9 cellular contexts compared by ENCODE assay signal in the genomic region with DNA sequence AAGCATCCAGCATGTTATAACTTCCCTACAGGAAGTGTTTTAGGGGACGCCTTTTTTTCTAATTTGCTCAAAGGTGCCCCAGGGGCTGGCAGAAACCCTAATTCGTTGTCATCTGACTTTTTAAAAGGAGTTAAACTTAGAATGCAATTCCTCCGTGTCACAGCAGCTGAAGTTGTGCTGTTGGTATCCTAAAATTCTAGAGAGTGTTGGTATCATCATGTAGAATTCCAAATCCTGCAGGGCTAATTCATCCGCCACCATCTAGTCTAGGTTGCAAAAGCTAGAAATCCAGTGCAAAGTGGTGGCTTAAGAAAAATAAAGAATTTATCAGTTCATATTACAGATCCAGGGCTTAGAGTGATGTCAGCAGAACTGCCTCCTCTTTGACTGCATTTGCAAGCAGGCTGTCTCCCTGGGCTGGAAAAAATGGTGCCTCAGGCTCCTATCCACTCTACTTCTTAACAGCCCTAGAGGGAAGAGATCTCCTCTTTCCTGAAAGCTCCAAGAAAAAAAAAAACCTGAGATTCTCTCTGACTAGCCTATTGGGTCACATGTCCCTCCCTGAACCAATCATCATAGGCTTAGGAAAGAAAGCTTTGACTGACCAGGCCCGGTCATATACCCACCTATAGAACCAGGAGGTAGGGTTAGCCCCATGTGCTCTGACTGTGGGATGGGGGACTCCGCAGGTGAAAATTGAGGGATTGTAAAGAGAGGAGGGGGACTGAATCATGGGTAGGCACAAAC.
DNase-seq lines count a peak whose midpoint lies in the region; ATAC-seq, FAIRE-seq and TF ChIP-seq lines count a peak whose summit lies in the region.
"Had no signal": no experiment of that assay in that cellular context is flagged by ENCODE, and none has a peak within 500 bp of the region (broad histone marks: within the 10 kb centered on the region; RNA-seq: fewer than 3 reads in every experiment).

No MANE protein-coding gene starts in this region.

- no peak for FAIRE-seq in bronchial epithelial cell (lab: Jason Lieb, UNC)

- H3K36me3 ChIP-seq in KMS-11 (ENCODE audit: insufficient read depth) (no peaks in the 10 kb centered on the region), bronchial epithelial cell (ENCODE audit: control insufficient read depth, insufficient read depth, low read length) (no peaks in the 10 kb centered on the region), osteoblast (ENCODE audit: insufficient read depth, low read length) (no peaks in the 10 kb centered on the region)
- H3K36me3 ChIP-seq: vagina had no signal

- ATAC-seq in GM18505 (IDR thresholded peaks at IDR 0.05; ENCODE audit: unreplicated experiment): no peak

- no peak overlapping the region; the same call in 1 of the 2 replicates for H3K27ac ChIP-seq in KMS-11
- peak overlapping the region; percentile 56 for H3K27ac ChIP-seq in osteoblast (ENCODE audit: low read depth, low read length)
- H3K27ac ChIP-seq: vagina had no signal

- TF ChIP-seq CTCF in KMS-11 (conservative IDR thresholded peaks at IDR 0.05; ENCODE audit: low read depth, low read length): peak; percentile 57
- TF ChIP-seq CTCF in bronchial epithelial cell (IDR thresholded peaks at IDR 0.05; ENCODE audit: insufficient read depth, low read length, severe bottlenecking): peak; percentile 57
- TF ChIP-seq CTCF in osteoblast (IDR thresholded peaks at IDR 0.05; ENCODE audit: extremely low read depth, low read depth, low read length): peak; percentile 1

- H3K4me3 ChIP-seq in KMS-11 (IDR thresholded peaks at IDR 0.05; ENCODE audit: insufficient read depth, low read depth, low read length) (no peak overlapping the region), bronchial epithelial cell (ENCODE audit: low read depth, low read length) (no peak overlapping the region), osteoblast (ENCODE audit: insufficient read depth, low read length) (peak overlapping the region; percentile 50)

- no peak for TF ChIP-seq POLR2A in GM18505 (IDR thresholded peaks at IDR 0.05; ENCODE audit: borderline replicate concordance, extremely low read depth, insufficient read depth, insufficient read length)

- H3K79me2 ChIP-seq in KMS-11 (ENCODE audit: insufficient read depth, low read depth): no peaks in the 10 kb centered on the region
- H3K79me2 ChIP-seq in osteoblast (ENCODE audit: insufficient read depth, low read length): no peaks in the 10 kb centered on the region

- DNase-seq in DMS79 treated with DMSO at 0.1 percent for 48 hours (lab: John Stamatoyannopoulos, UW) (peak; percentile 38), DMS79 (lab: John Stamatoyannopoulos, UW) (no peak), bronchial epithelial cell (ENCODE audit: low read depth) (peak; percentile 10), osteoblast (ENCODE audit: insufficient read length, low spot score, missing footprints) (no peak), NOMO-1 treated with dmso at 0.1 percent for 144 hours (lab: John Stamatoyannopoulos, UW; ENCODE audit: unreplicated experiment) (no peak)
- DNase-seq in stimulated activated naive CD4-positive, alpha-beta T cell treated with Interleukin-2 at 50 U/mL for 16 hours (lab: John Stamatoyannopoulos, UW): no peak

- no peak overlapping the region for H3K9ac ChIP-seq in KMS-11

- H4K20me1 ChIP-seq in KMS-11 (ENCODE audit: insufficient read depth): no peaks in the 10 kb centered on the region
- no peaks in the 10 kb centered on the region for H4K20me1 ChIP-seq in osteoblast (ENCODE audit: insufficient read depth, low read length)

- peak overlapping the region; percentile 49 for H3K4me2 ChIP-seq in KMS-11
- peak overlapping the region; percentile 62 for H3K4me2 ChIP-seq in osteoblast (ENCODE audit: insufficient read depth, low read length)

- no peaks in the 10 kb centered on the region for H3K9me3 ChIP-seq in osteoblast (ENCODE audit: low read depth, low read length)
- H3K9me3 ChIP-seq: vagina had no signal

- H3K4me1 ChIP-seq in KMS-11 (ENCODE audit: low read depth, poor library complexity, severe bottlenecking): peaks cover 10% of the 10 kb centered on the region
- H3K4me1 ChIP-seq in osteoblast (ENCODE audit: insufficient read depth, low read length): peaks cover 12% of the 10 kb centered on the region

- H3K27me3 ChIP-seq in KMS-11 (ENCODE audit: insufficient read depth, low read depth) (no peaks in the 10 kb centered on the region; the same call in 1 of the 2 replicates), bronchial epithelial cell (ENCODE audit: control insufficient read depth, insufficient read depth, low read length) (no peaks in the 10 kb centered on the region), osteoblast (ENCODE audit: insufficient read depth, low read length) (peaks cover 4% of the 10 kb centered on the region)
- H3K27me3 ChIP-seq: vagina had no signal

- H2AFZ ChIP-seq in KMS-11 (ENCODE audit: low read depth) (peak overlapping the region; percentile 80), osteoblast (ENCODE audit: low read length) (peak overlapping the region; percentile 72)

Comparison
In these comparisons a context has a peak if more than half of its experiments do, and no peak if none do; other contexts are left out.
1. DNase-seq: peak in DMS79 treated with DMSO at 0.1 percent for 48 hours (single experiment) and bronchial epithelial cell (single experiment); none in DMS79 (single experiment), osteoblast (single experiment), NOMO-1 treated with dmso at 0.1 percent for 144 hours (single experiment) and stimulated activated naive CD4-positive, alpha-beta T cell treated with Interleukin-2 at 50 U/mL for 16 hours (single experiment).
2. CTCF ChIP-seq: peak in every context shown above with its lines; median percentile 57 in KMS-11; 57 in bronchial epithelial cell; 1 in osteoblast.